ENCODE assay signal across 22 cellular contexts in genomic region chr12:107501681-107502080, GRCh38.
"Had no signal": no experiment of that assay in that cellular context is flagged by ENCODE, and none has a peak within 500 bp of the region (broad histone marks: within the 10 kb centered on the region; RNA-seq: fewer than 3 reads in every experiment).

No MANE protein-coding gene starts in this region.

- FAIRE-seq: islet of Langerhans had no signal

- H3K4me1 Mint-ChIP-seq: activated naive CD4-positive, alpha-beta T cell treated with anti-CD3 and anti-CD28 coated beads, Interleukin-2, amount 10 ng/mL, durations not matched to agents 7 days and 5 days; endodermal cell; stimulated activated memory B cell treated with anti-CD40 and anti-IgM and Interleukin-4, amounts not matched to agents 10 μg/mL and 1 μg/mL and 100 μg/mL, for 72 hours had no signal

- DNase-seq: activated CD4-positive, alpha-beta T cell treated with anti-CD3 and anti-CD28 coated beads for 4 hours; activated CD4-positive, alpha-beta T cell treated with anti-CD3 and anti-CD28 coated beads, Interleukin-2, amount 50 U/mL, for 4 hours; activated gamma-delta T cell; activated naive CD4-positive, alpha-beta T cell treated with anti-CD3 and anti-CD28 coated beads, Interleukin-2, amount 10 ng/mL, durations not matched to agents 7 days and 5 days; amygdala; central memory CD4-positive, alpha-beta T cell; endodermal cell; foreskin keratinocyte; left cardiac atrium; mammary epithelial cell; nephron progenitor cell; ovary; retina; stimulated activated CD4-positive, alpha-beta T cell treated with anti-CD3 and anti-CD28 coated beads, Interleukin-12 subunit alpha, Interleukin-12 subunit beta, amount 100 ng/mL, for 4 hours; stimulated activated CD4-positive, alpha-beta T cell treated with anti-CD3 and anti-CD28 coated beads, Interleukin-4, amount 100 ng/mL, for 1 hour; T-helper 1 cell had no signal

- H3K27me3 Mint-ChIP-seq: activated naive CD4-positive, alpha-beta T cell treated with anti-CD3 and anti-CD28 coated beads, Interleukin-2, amount 10 ng/mL, durations not matched to agents 7 days and 5 days had no signal

- H3K4me3 Mint-ChIP-seq: activated naive CD4-positive, alpha-beta T cell treated with anti-CD3 and anti-CD28 coated beads, Interleukin-2, amount 10 ng/mL, durations not matched to agents 7 days and 5 days; activated T-helper 1 cell treated with anti-CD3 and anti-CD28 coated beads, Interleukin-12 subunit alpha, Interleukin-12 subunit beta, Interleukin-2, Interleukin-4 antibody, amounts not matched to agents 30 ng/mL and 10 ng/mL and 1 ng/mL, durations not matched to agents 14 hours and 24 hours and 36 hours; endodermal cell; nephron progenitor cell; stimulated activated memory B cell treated with anti-CD40 and anti-IgM and Interleukin-4, amounts not matched to agents 10 μg/mL and 1 μg/mL and 100 μg/mL, for 72 hours; T-helper 2 cell treated with Interferon-gamma antibody and Interleukin-4, amounts not matched to agents 5 μg/mL and 100 μg/mL, for 36 hours had no signal

- H3K36me3 Mint-ChIP-seq: stimulated activated memory B cell treated with anti-CD40 and anti-IgM and Interleukin-4, amounts not matched to agents 10 μg/mL and 1 μg/mL and 100 μg/mL, for 72 hours had no signal

- H3K27ac Mint-ChIP-seq: activated naive CD4-positive, alpha-beta T cell treated with anti-CD3 and anti-CD28 coated beads, Interleukin-2, amount 10 ng/mL, durations not matched to agents 7 days and 5 days; activated T-helper 1 cell treated with anti-CD3 and anti-CD28 coated beads, Interleukin-12 subunit alpha, Interleukin-12 subunit beta, Interleukin-2, Interleukin-4 antibody, amounts not matched to agents 30 ng/mL and 10 ng/mL and 1 ng/mL, durations not matched to agents 14 hours and 24 hours and 36 hours; endodermal cell; nephron progenitor cell; progenitor cell of endocrine pancreas; stimulated activated memory B cell treated with anti-CD40 and anti-IgM and Interleukin-4, amounts not matched to agents 10 μg/mL and 1 μg/mL and 100 μg/mL, for 72 hours; T-helper 2 cell treated with Interferon-gamma antibody and Interleukin-4, amounts not matched to agents 5 μg/mL and 100 μg/mL, for 36 hours had no signal

- ATAC-seq: foreskin keratinocyte; left cardiac atrium; sciatic nerve; stimulated activated memory B cell treated with anti-CD40 and anti-IgM and Interleukin-4, amounts not matched to agents 10 μg/mL and 1 μg/mL and 100 μg/mL, for 72 hours had no signal
